15 cellular contexts compared by ENCODE assay signal in genomic region chr1:163055531-163055930, GRCh38. TPM values are rescaled to one million over a fixed set of nuclear protein-coding genes. Genes with fewer than 3 reads are reported as not detected.
DNase-seq lines count a peak whose midpoint lies in the region; ATAC-seq and TF ChIP-seq lines count a peak whose summit lies in the region.
"Had no signal": no experiment of that assay in that cellular context is flagged by ENCODE, and none has a peak within 500 bp of the region (broad histone marks: within the 10 kb centered on the region; RNA-seq: fewer than 3 reads in every experiment).

No MANE protein-coding gene starts in this region.

- H3K36me3 ChIP-seq in cardiac muscle cell = no peaks in the 10 kb centered on the region
- H3K36me3 ChIP-seq in heart right ventricle = no peaks in the 10 kb centered on the region
- H3K36me3 ChIP-seq in MG63 = no peaks in the 10 kb centered on the region
- H3K36me3 ChIP-seq in ascending aorta = no peaks in the 10 kb centered on the region
- H3K36me3 ChIP-seq: SJCRH30 had no signal

- no peaks in the 10 kb centered on the region for H3K9me3 ChIP-seq in cardiac muscle cell (ENCODE audit: low read depth)
- no peaks in the 10 kb centered on the region for H3K9me3 ChIP-seq in heart right ventricle
- H3K9me3 ChIP-seq in MG63 = no peaks in the 10 kb centered on the region
- no peaks in the 10 kb centered on the region for H3K9me3 ChIP-seq in ascending aorta
- H3K9me3 ChIP-seq: SJCRH30 had no signal

- ATAC-seq in heart right ventricle (no peak), WTC11 (peak; percentile 44), GM21786 (IDR thresholded peaks at IDR 0.05; ENCODE audit: unreplicated experiment) (no peak)

- no peaks in the 10 kb centered on the region; the same call in 1 of the 2 replicates for H3K4me1 Mint-ChIP-seq in WTC11
- H3K4me1 Mint-ChIP-seq: activated CD4-positive, alpha-beta T cell treated with anti-CD3 and anti-CD28 coated beads, Interleukin-2, amount 10 ng/mL, durations not matched to agents 24 days and 14 days; CD4-positive, alpha-beta memory T cell had no signal

- no peak overlapping the region for H3K4me3 Mint-ChIP-seq in WTC11
- H3K4me3 Mint-ChIP-seq: activated CD4-positive, alpha-beta T cell treated with anti-CD3 and anti-CD28 coated beads, Interleukin-2, amount 10 ng/mL, durations not matched to agents 24 days and 14 days; activated naive CD8-positive, alpha-beta T cell; CD4-positive, alpha-beta memory T cell had no signal

- no peaks in the 10 kb centered on the region for H3K36me3 Mint-ChIP-seq in WTC11
- H3K36me3 Mint-ChIP-seq: activated naive CD8-positive, alpha-beta T cell; CD4-positive, alpha-beta memory T cell had no signal

- H3K27me3 ChIP-seq in cardiac muscle cell = no peaks in the 10 kb centered on the region
- H3K27me3 ChIP-seq in heart right ventricle = no peaks in the 10 kb centered on the region
- no peaks in the 10 kb centered on the region for H3K27me3 ChIP-seq in MG63
- H3K27me3 ChIP-seq in ascending aorta = no peaks in the 10 kb centered on the region
- H3K27me3 ChIP-seq: SJCRH30 had no signal

- DNase-seq in cardiac muscle cell (ENCODE audit: low read depth in 1 of 2, low spot score in 1 of 2) (no peak), heart right ventricle (no peak), NCI-H2227 (lab: John Stamatoyannopoulos, UW; ENCODE audit: unreplicated experiment) (peak; percentile 79), WTC11 (ENCODE audit: low spot score) (no peak), MG63 (no peak), HUDEP-2 (lab: John Stamatoyannopoulos, UW; ENCODE audit: unreplicated experiment in 76 of 76) (no peak), ascending aorta (ENCODE audit: low spot score in 2 of 2) (no peak)
- DNase-seq: activated CD4-positive, alpha-beta T cell treated with anti-CD3 and anti-CD28 coated beads, Interleukin-2, amount 10 ng/mL, durations not matched to agents 24 days and 14 days; activated T-cell treated with anti-CD3 and anti-CD28 coated beads for 4 hours; CD4-positive, alpha-beta memory T cell; trophoblast cell had no signal

- TF ChIP-seq CTCF in cardiac muscle cell (IDR thresholded peaks at IDR 0.05; ENCODE audit: low read depth, low read length) = no peak
- no peak for TF ChIP-seq CTCF in heart right ventricle (IDR thresholded peaks at IDR 0.05)
- TF ChIP-seq CTCF in WTC11 (IDR thresholded peaks at IDR 0.05) = no peak
- no peak for TF ChIP-seq CTCF in ascending aorta (IDR thresholded peaks at IDR 0.05)

- H3K27me3 Mint-ChIP-seq in WTC11 (ENCODE audit: low read depth) = no peaks in the 10 kb centered on the region

- intact Hi-C loops in heart right ventricle (cut with DNase I) = no loop called here
- intact Hi-C loops in ascending aorta (cut with DNase I) = no loop called here

- peaks cover 16% of the 10 kb centered on the region for H3K4me1 ChIP-seq in cardiac muscle cell (ENCODE audit: low read depth)
- H3K4me1 ChIP-seq in heart right ventricle = peaks cover 0 to 7% (median 0%) of the 10 kb centered on the region in 9 donors
- H3K4me1 ChIP-seq in ascending aorta = no peaks in the 10 kb centered on the region

- H3K27ac ChIP-seq in cardiac muscle cell (peak overlapping the region; percentile 87), heart right ventricle (no peak overlapping the region), ascending aorta (no peak overlapping the region)
- H3K27ac ChIP-seq: SJCRH30 had no signal

- WGBS in heart right ventricle, 2 donors = 66 to 68% methylated on average over 4 of the region's 4 CpGs

- H3K27ac Mint-ChIP-seq in WTC11 = no peak overlapping the region
- H3K27ac Mint-ChIP-seq: activated CD4-positive, alpha-beta T cell treated with anti-CD3 and anti-CD28 coated beads, Interleukin-2, amount 10 ng/mL, durations not matched to agents 24 days and 14 days; activated naive CD8-positive, alpha-beta T cell; CD4-positive, alpha-beta memory T cell had no signal

- CTCF ChIA-PET in WTC11 (lab: Charles Lee) = interaction anchor here (1.5 kb wide), 1 partner anchor 14 kb away, joined by 6 read pairs; the partner anchor contains the start of gene RGS4

- H3K4me3 ChIP-seq in cardiac muscle cell (no peak overlapping the region), heart right ventricle (no peak overlapping the region), MG63 (no peak overlapping the region), ascending aorta (no peak overlapping the region)
- H3K4me3 ChIP-seq: SJCRH30 had no signal

- H3K9me3 Mint-ChIP-seq in WTC11 = no peaks in the 10 kb centered on the region
- H3K9me3 Mint-ChIP-seq: activated CD4-positive, alpha-beta T cell treated with anti-CD3 and anti-CD28 coated beads, Interleukin-2, amount 10 ng/mL, durations not matched to agents 24 days and 14 days; CD4-positive, alpha-beta memory T cell had no signal

- POLR2A ChIA-PET in WTC11 (lab: Charles Lee) = interaction anchor here (1.4 kb wide), 1 partner anchor 13 kb away, joined by 5 read pairs; the partner anchor contains the start of gene RGS4

TF ChIP-seq in WTC11, 78 proteins besides CTCF, POLR2A, EP300 and RAD21 (continues in another document):
- TF ChIP-seq JAZF1 (CRISPR knock-in tag; IDR thresholded peaks at IDR 0.05) (no peak), IRF1 (CRISPR knock-in tag; IDR thresholded peaks at IDR 0.05) (no peak), E2F4 (CRISPR knock-in tag; IDR thresholded peaks at IDR 0.05; ENCODE audit: borderline replicate concordance, low read depth) (no peak), TEAD4 (CRISPR knock-in tag; IDR thresholded peaks at IDR 0.05) (no peak), NR1H2 (CRISPR knock-in tag; IDR thresholded peaks at IDR 0.05) (no peak), ZNF671 (CRISPR knock-in tag; IDR thresholded peaks at IDR 0.05) (no peak), GABPB1 (CRISPR knock-in tag; IDR thresholded peaks at IDR 0.05) (no peak), EMX1 (CRISPR knock-in tag; IDR thresholded peaks at IDR 0.05) (no peak), STAT6 (CRISPR knock-in tag; conservative IDR thresholded peaks at IDR 0.05; ENCODE audit: low read depth) (no peak)

RNA-seq across cellular contexts. Expression of gene RGS4, which starts 13.6 kb away (rescaled TPM):
- total RNA-seq in cardiac muscle cell (25.9 and 64.5 TPM in 2 replicates), heart right ventricle (1 to 10 TPM in 8 of 10 donors, under 1 TPM in 2; 0.72 to 7.6 (median 2.0) TPM), WTC11 (2021) (0.41 to 3.2 TPM (median 0.92 TPM) in 3 replicates), ascending aorta (57.5 TPM)
- polyA plus RNA-seq in cardiac muscle cell (10.0 and 16.1 TPM in 2 replicates), heart right ventricle (1 to 10 TPM in 1 of 2 donors, under 1 TPM in 1; 0.80 to 1.2 TPM)
- 6.4 and 10.4 TPM in 2 replicates for total RNA-seq in MG63 (2014; rRNA removed; shearing (Covaris generic); ENCODE audit: low replicate concordance)
- total RNA-seq: activated CD4-positive, alpha-beta T cell treated with anti-CD3 and anti-CD28 coated beads, Interleukin-2, amount 10 ng/mL, durations not matched to agents 24 days and 14 days; CD4-positive, alpha-beta memory T cell; mononuclear cell had no signal
- polyA plus RNA-seq: CD4-positive, alpha-beta memory T cell had no signal
